ENCODE assay signal across 14 cellular contexts in genomic region chr7:4711634-4712033, GRCh38. TPM values are rescaled to one million over a fixed set of nuclear protein-coding genes. Genes with fewer than 3 reads are reported as not detected.
DNase-seq lines count a peak whose midpoint lies in the region; ATAC-seq and TF ChIP-seq lines count a peak whose summit lies in the region.
"Had no signal": no experiment of that assay in that cellular context is flagged by ENCODE, and none has a peak within 500 bp of the region (broad histone marks: within the 10 kb centered on the region; RNA-seq: fewer than 3 reads in every experiment).

No MANE protein-coding gene starts in this region.

- H3K9me3 Mint-ChIP-seq in activated naive CD4-positive, alpha-beta T cell treated with anti-CD3 and anti-CD28 coated beads, Interleukin-2, amount 10 ng/mL, durations not matched to agents 7 days and 5 days: no peaks in the 10 kb centered on the region
- H3K9me3 Mint-ChIP-seq in HFFc6 (no peaks in the 10 kb centered on the region), endothelial cell (ENCODE audit: unreplicated experiment) (peaks cover 6% of the 10 kb centered on the region), type B pancreatic cell (no peaks in the 10 kb centered on the region)

- CTCF ChIA-PET in activated naive CD4-positive, alpha-beta T cell treated with anti-CD3 and anti-CD28 coated beads, Interleukin-2, amount 10 ng/mL, durations not matched to agents 7 days and 5 days (lab: Charles Lee): no interaction called here

- no peak for TF ChIP-seq CTCF in HFFc6 (IDR thresholded peaks at IDR 0.05)
- TF ChIP-seq CTCF in endothelial cell (IDR thresholded peaks at IDR 0.05; ENCODE audit: unreplicated experiment): no peak
- no peak for TF ChIP-seq CTCF in type B pancreatic cell (conservative IDR thresholded peaks at IDR 0.05)

- H3K27me3 Mint-ChIP-seq in activated naive CD4-positive, alpha-beta T cell treated with anti-CD3 and anti-CD28 coated beads, Interleukin-2, amount 10 ng/mL, durations not matched to agents 7 days and 5 days: no peaks in the 10 kb centered on the region
- H3K27me3 Mint-ChIP-seq in HFFc6 (ENCODE audit: insufficient read depth): peaks cover 3% of the 10 kb centered on the region; the same call in 1 of the 2 replicates
- peaks cover 7% of the 10 kb centered on the region for H3K27me3 Mint-ChIP-seq in endothelial cell (ENCODE audit: unreplicated experiment)
- H3K27me3 Mint-ChIP-seq in type B pancreatic cell: no peaks in the 10 kb centered on the region

- H3K27ac Mint-ChIP-seq in activated naive CD4-positive, alpha-beta T cell treated with anti-CD3 and anti-CD28 coated beads, Interleukin-2, amount 10 ng/mL, durations not matched to agents 7 days and 5 days: peak overlapping the region; percentile 53
- H3K27ac Mint-ChIP-seq in HFFc6 (peak overlapping the region; percentile 36), endothelial cell (ENCODE audit: unreplicated experiment) (no peak overlapping the region), type B pancreatic cell (peak overlapping the region; percentile 55)

- H3K36me3 Mint-ChIP-seq in activated naive CD4-positive, alpha-beta T cell treated with anti-CD3 and anti-CD28 coated beads, Interleukin-2, amount 10 ng/mL, durations not matched to agents 7 days and 5 days: peaks cover 23% of the 10 kb centered on the region
- H3K36me3 Mint-ChIP-seq in HFFc6 (ENCODE audit: low read depth) (peaks cover 37% of the 10 kb centered on the region), endothelial cell (ENCODE audit: low read depth, unreplicated experiment) (peaks cover 29% of the 10 kb centered on the region), type B pancreatic cell (peaks cover 33% of the 10 kb centered on the region)

- no peak overlapping the region for H3K4me3 Mint-ChIP-seq in activated naive CD4-positive, alpha-beta T cell treated with anti-CD3 and anti-CD28 coated beads, Interleukin-2, amount 10 ng/mL, durations not matched to agents 7 days and 5 days
- peak overlapping the region; percentile 50; the same call in 1 of the 2 replicates for H3K4me3 Mint-ChIP-seq in HFFc6
- peak overlapping the region; percentile 53 for H3K4me3 Mint-ChIP-seq in endothelial cell (ENCODE audit: unreplicated experiment)
- no peak overlapping the region for H3K4me3 Mint-ChIP-seq in type B pancreatic cell

- peaks cover 33% of the 10 kb centered on the region for H3K4me1 Mint-ChIP-seq in activated naive CD4-positive, alpha-beta T cell treated with anti-CD3 and anti-CD28 coated beads, Interleukin-2, amount 10 ng/mL, durations not matched to agents 7 days and 5 days
- peaks cover 37% of the 10 kb centered on the region for H3K4me1 Mint-ChIP-seq in HFFc6 (ENCODE audit: low read depth)
- peaks cover 47% of the 10 kb centered on the region for H3K4me1 Mint-ChIP-seq in endothelial cell (ENCODE audit: unreplicated experiment)
- H3K4me1 Mint-ChIP-seq in type B pancreatic cell (ENCODE audit: unreplicated experiment): peaks cover 52% of the 10 kb centered on the region

- ATAC-seq in GM21447 (IDR thresholded peaks at IDR 0.05; ENCODE audit: unreplicated experiment): no peak

- DNase-seq in activated naive CD4-positive, alpha-beta T cell treated with anti-CD3 and anti-CD28 coated beads, Interleukin-2, amount 10 ng/mL, durations not matched to agents 7 days and 5 days: no peak
- no peak for DNase-seq in activated naive CD4-positive, alpha-beta T cell treated with anti-CD3 and anti-CD28 coated beads, Interleukin-2, amount 50 U/mL, for 16 hours
- DNase-seq in HFFc6: no peak
- DNase-seq in endothelial cell (ENCODE audit: low spot score): no peak
- no peak for DNase-seq in type B pancreatic cell (ENCODE audit: extremely low spot score, unreplicated experiment)
- no peak for DNase-seq in putamen (ENCODE audit: low spot score)
- no peak for DNase-seq in NCI-H2171 (lab: John Stamatoyannopoulos, UW)
- DNase-seq: activated CD4-positive, alpha-beta T cell treated with anti-CD3 and anti-CD28 coated beads, Interleukin-2, amount 50 U/mL, for 48 hours; hypothalamus; NCI-H2081 treated with DMSO at 0.1 percent for 48 hours; NCI-H524; small intestine; stimulated activated CD4-positive, alpha-beta T cell treated with anti-CD3 and anti-CD28 coated beads, Interleukin-4, amount 100 ng/mL, for 1 hour had no signal

RNA-seq across cellular contexts. Expression of gene FOXK1, which starts 29.5 kb away (rescaled TPM):
- total RNA-seq in HFFc6 (2021; fragmentation: NEBNext Ultra II Directional; extraction: Animal tissue kit (Norgen Biotek cat#: 25700)): 10 to 100 TPM; 33.8 to 39.4 (median 36.2) TPM
- total RNA-seq in endothelial cell (ENCODE audit: unreplicated experiment): 73.8 TPM
- 55.1 and 55.2 TPM in 2 replicates for total RNA-seq in type B pancreatic cell (ENCODE audit: low replicate concordance)

Comparison
In these comparisons a context has a peak if more than half of its experiments do, and no peak if none do; other contexts are left out.
1. H3K4me3 Mint-ChIP-seq: peak in HFFc6 (single experiment) and endothelial cell (single experiment); none in activated naive CD4-positive, alpha-beta T cell treated with anti-CD3 and anti-CD28 coated beads, Interleukin-2, amount 10 ng/mL, durations not matched to agents 7 days and 5 days (single experiment) and type B pancreatic cell (single experiment).